Comparison of ENCODE assay signal across 8 cellular contexts in genomic region chr13:76885203-76886004, GRCh38. TPM values are rescaled to one million over a fixed set of nuclear protein-coding genes. Genes with fewer than 3 reads are reported as not detected.
DNase-seq lines count a peak whose midpoint lies in the region; ATAC-seq, FAIRE-seq and TF ChIP-seq lines count a peak whose summit lies in the region.

No MANE protein-coding gene starts in this region.

- H4K20me1 ChIP-seq in H1 (replicated peaks in 1 of 2; ENCODE audit: control insufficient read depth in 1 of 2, insufficient read depth in 2 of 2, low read length in 2 of 2): no peaks in the 10 kb centered on the region

- no peak overlapping the region for H3K27ac ChIP-seq in H1 (ENCODE audit: low read depth, low read length)

- H3K36me3 ChIP-seq in H1 (ENCODE audit: control insufficient read depth in 2 of 4, insufficient read depth in 4 of 4, low read length in 3 of 4): no peaks in the 10 kb centered on the region

- H3K56ac ChIP-seq in H1 (replicated peaks; ENCODE audit: insufficient read length, low read depth, low read length): peak overlapping the region; percentile 11

- no peak overlapping the region for H2BK15ac ChIP-seq in H1 (ENCODE audit: low read length)

- H3K23ac ChIP-seq in H1 (ENCODE audit: insufficient read length): no peak overlapping the region

- H3K9ac ChIP-seq in H1 (replicated peaks in 1 of 4; ENCODE audit: extremely low read depth in 1 of 4, low read depth in 3 of 4, low read length in 3 of 4): peak overlapping the region in 2 of 4 experiments; percentile 20 to 63; a peak in 4 of 7 replicates

- H3K4ac ChIP-seq in H1 (replicated peaks; ENCODE audit: insufficient read length, low read depth, low read length): no peak overlapping the region

- H3K14ac ChIP-seq in H1 (ENCODE audit: insufficient read length): no peak overlapping the region

- TF ChIP-seq EP300 in H1 (IDR thresholded peaks at IDR 0.05; ENCODE audit: borderline replicate concordance in 1 of 2, low read depth in 2 of 2, low read length in 2 of 2): no peak

- H2BK20ac ChIP-seq in H1 (ENCODE audit: low read length): 0 out of 2 replicates have a peak overlapping the region, but pooled peaks have one; percentile 7

- peaks cover 10 to 43% (median 38%) of the 10 kb centered on the region in 4 experiments for H3K27me3 ChIP-seq in H1 (replicated peaks in 1 of 4; ENCODE audit: control insufficient read depth in 3 of 4, extremely low read depth in 1 of 4, insufficient read depth in 3 of 4, low read length in 3 of 4)

- FAIRE-seq in H1 (lab: Jason Lieb, UNC): no peak

- peak overlapping the region; percentile 95 for H2AFZ ChIP-seq in H1 (ENCODE audit: low read length)

- H3K4me3 ChIP-seq in H1 (ENCODE audit: extremely low read depth in 1 of 4, insufficient read depth in 2 of 4, low read depth in 3 of 4, low read length in 4 of 4): peak overlapping the region; percentile 67 to 74 (median 70)

- H4K8ac ChIP-seq in H1 (ENCODE audit: extremely low read depth, insufficient read depth, low read length): peak overlapping the region; percentile 83

- H4K5ac ChIP-seq in H1 (ENCODE audit: insufficient read length, low read depth, low read length): no peak overlapping the region

- H2BK12ac ChIP-seq in H1 (ENCODE audit: low read depth, low read length): peak overlapping the region; percentile 40; the same call in 1 of the 2 replicates

- peak; percentile 15 to 30 for TF ChIP-seq RAD21 in H1 (IDR thresholded peaks at IDR 0.05 in 1 of 2, conservative IDR thresholded peaks at IDR 0.05 in 1 of 2; ENCODE audit: low read depth in 2 of 2, low read length in 2 of 2)

- ATAC-seq in GM18519 (IDR thresholded peaks at IDR 0.05; ENCODE audit: low FRiP score, unreplicated experiment) (peak; percentile 38), HG03045 (IDR thresholded peaks at IDR 0.05; ENCODE audit: unreplicated experiment) (peak; percentile 49)

- CTCF ChIA-PET in H1 (lab: Charles Lee; ENCODE audit: partially characterized antibody): interaction anchor here (0.6 to 3.8 kb wide), 31 partner anchors 8 to 1009 kb away, joined by 3 to 21 read pairs (median 4); no protein-coding TSS in a partner anchor

- DNase-seq in ACHN (peak; percentile 54), NCI-H526 (lab: John Stamatoyannopoulos, UW) (peak; percentile 45 to 89), H1 (ENCODE audit: low read depth in 1 of 2, low spot score in 2 of 2) (peak; percentile 13 to 75), midbrain (lab: John Stamatoyannopoulos, UW) (peak; percentile 53)
- DNase-seq in activated CD8-positive, alpha-beta memory T cell treated with anti-CD3 and anti-CD28 coated beads for 4 hours (ENCODE audit: low read depth in 2 of 2): peak; percentile 3 to 14
- peak; percentile 21 for DNase-seq in stimulated activated CD8-positive, alpha-beta memory T cell treated with anti-CD3 and anti-CD28 coated beads, Interleukin-4, amount 100 ng/mL, for 24 hours (ENCODE audit: low read depth)

- no peak overlapping the region for H2AK5ac ChIP-seq in H1 (ENCODE audit: low read depth, low read length)

- H4K91ac ChIP-seq in H1 (replicated peaks; ENCODE audit: insufficient read length, low read length): no peak overlapping the region

- 0 out of 3 replicates have a peak, but pooled peaks of 1 of the 2 experiments have one; percentile 12 for TF ChIP-seq POLR2A in H1 (IDR thresholded peaks at IDR 0.05; ENCODE audit: control extremely low read depth in 1 of 2, low read depth in 2 of 2, low read length in 2 of 2)

- no peak overlapping the region for H2BK5ac ChIP-seq in H1 (ENCODE audit: low read depth, low read length)

- H3K4me2 ChIP-seq in H1 (ENCODE audit: insufficient read depth in 1 of 2, low read depth in 2 of 2, low read length in 2 of 2): peak overlapping the region; percentile 59 to 96

- in situ Hi-C loops in ACHN (cut with HindIII; ENCODE audit: low pct_ligation_motif_present, low pct_unique_long_range_greater_than_20kb, low sequenced_read_pairs): no loop called here

- peak in 1 of 3 experiments; percentile 32; a peak in 1 of 4 replicates for TF ChIP-seq CTCF in H1 (IDR thresholded peaks at IDR 0.05; ENCODE audit: control extremely low read depth in 1 of 3, insufficient read depth in 1 of 3, low read depth in 1 of 3, low read length in 3 of 3)

- no peak overlapping the region for H2BK120ac ChIP-seq in H1 (replicated peaks; ENCODE audit: low read depth, low read length)

- no peaks in the 10 kb centered on the region for H3K79me1 ChIP-seq in H1 (ENCODE audit: low read depth, low read length)

- peaks cover 0 to 5% (median 4%) of the 10 kb centered on the region in 4 experiments for H3K4me1 ChIP-seq in H1 (replicated peaks in 1 of 4; ENCODE audit: control insufficient read depth in 3 of 4, insufficient read depth in 4 of 4, low read length in 3 of 4)

- H3K18ac ChIP-seq in H1 (ENCODE audit: extremely low read depth, low read length): peak overlapping the region; percentile 9; the same call in 1 of the 2 replicates

- no peaks in the 10 kb centered on the region for H3K79me2 ChIP-seq in H1 (ENCODE audit: control insufficient read depth in 1 of 2, insufficient read depth in 2 of 2, low read length in 2 of 2)

- POLR2A ChIA-PET in H1 (lab: Charles Lee; ENCODE audit: partially characterized antibody): interaction anchor here (0.8 to 1.6 kb wide), 4 partner anchors 10 to 195 kb away, joined by 3 to 4 read pairs (median 3); partner anchors contain the start of gene FBXL3

- peaks cover 19% of the 10 kb centered on the region; the same call in 1 of the 2 replicates for H3K23me2 ChIP-seq in H1 (ENCODE audit: low read depth, low read length)

- 3% methylated on average over 77 of the region's 94 CpGs; no CpG with 5 or more reads in 1 of the 2 experiments for WGBS in H1 (ENCODE audit: extremely low coverage in 1 of 2, insufficient coverage in 1 of 2, insufficient read length in 1 of 2, insufficient replicate concordance in 2 of 2, low coverage in 1 of 2, low lambda C conversion rate in 2 of 2, missing lambda C conversion rate in 1 of 2), 2 experiments

- H3K9me3 ChIP-seq in H1 (ENCODE audit: insufficient read depth in 2 of 2, low read depth in 1 of 2, low read length in 1 of 2): no peaks in the 10 kb centered on the region

TF ChIP-seq in H1, 55 proteins besides CTCF, POLR2A, EP300 and RAD21:
- peak; percentile 76 for TF ChIP-seq RBBP5 (IDR thresholded peaks at IDR 0.05; ENCODE audit: borderline replicate concordance, low read depth, low read length)
- TF ChIP-seq MAX (IDR thresholded peaks at IDR 0.05): peak; percentile 94
- no peak for TF ChIP-seq KDM1A (IDR thresholded peaks at IDR 0.05; ENCODE audit: borderline replicate concordance, low read length)
- TF ChIP-seq RXRA (IDR thresholded peaks at IDR 0.05; ENCODE audit: insufficient read depth, low read depth, low read length): no peak
- TF ChIP-seq KDM4A (IDR thresholded peaks at IDR 0.05; ENCODE audit: low read depth, low read length, severe bottlenecking): peak; percentile 98
- TF ChIP-seq TAF1 (IDR thresholded peaks at IDR 0.05; ENCODE audit: low read depth, low read length): peak; percentile 31; the same call in 1 of the 2 replicates
- TF ChIP-seq SUZ12 (IDR thresholded peaks at IDR 0.05; ENCODE audit: low read length): peak; percentile 79
- no peak for TF ChIP-seq SAP30 (IDR thresholded peaks at IDR 0.05; ENCODE audit: insufficient read depth, insufficient replicate concordance, low read length)
- peak; percentile 41 for TF ChIP-seq PHF8 (conservative IDR thresholded peaks at IDR 0.05; ENCODE audit: low read depth, low read length)
- TF ChIP-seq GABPA (IDR thresholded peaks at IDR 0.05; ENCODE audit: borderline replicate concordance, insufficient read depth, low read length): no peak
- TF ChIP-seq BACH1 (IDR thresholded peaks at IDR 0.05; ENCODE audit: low read length): no peak
- TF ChIP-seq EZH2 (IDR thresholded peaks at IDR 0.05; ENCODE audit: low read depth, low read length, severe bottlenecking): peak; percentile 64
- no peak for TF ChIP-seq JUN (IDR thresholded peaks at IDR 0.05; ENCODE audit: low read depth, low read length)
- 0 out of 2 replicates have a peak, but pooled peaks have one; percentile 27 for TF ChIP-seq CREB1 (IDR thresholded peaks at IDR 0.05)
- TF ChIP-seq E2F6 (IDR thresholded peaks at IDR 0.05): peak; percentile 94
- peak; percentile 20 for TF ChIP-seq ASH2L (IDR thresholded peaks at IDR 0.05; ENCODE audit: low read length)
- TF ChIP-seq EGR1 (IDR thresholded peaks at IDR 0.05; ENCODE audit: borderline replicate concordance, low read depth, low read length): peak; percentile 9; the same call in 1 of the 2 replicates
- no peak for TF ChIP-seq TBP (IDR thresholded peaks at IDR 0.05; ENCODE audit: low read depth, low read length)
- TF ChIP-seq HDAC2 (IDR thresholded peaks at IDR 0.05; ENCODE audit: borderline replicate concordance in 1 of 2, low read depth in 2 of 2, low read length in 2 of 2): no peak
- TF ChIP-seq FOSL1 (IDR thresholded peaks at IDR 0.05; ENCODE audit: insufficient read depth, low read depth, low read length): no peak
TF ChIP-seq in H1: peak in this region for 11.

RNA-seq across cellular contexts. Expression of gene KCTD12, which starts 0.8 kb away (rescaled TPM):
- 9.1 and 9.6 TPM in 2 replicates for total RNA-seq in H1 (2021; fragmentation: NEBNext Ultra II Directional; extraction: Animal tissue kit (Norgen Biotek cat#: 25700))
- 2.5 and 2.7 TPM in 2 replicates for polyA plus RNA-seq in H1 (2011; rRNA removed)
- 2.1 TPM for polyA plus RNA-seq in H1 (2011; cell fraction: cytosol; rRNA removed)
- 3.3 TPM for polyA plus RNA-seq in H1 (2011; cell fraction: nucleus; rRNA removed)
- polyA plus RNA-seq in H1 (2012, experiment 1 of 2): 2.6 to 4.9 TPM (median 3.5 TPM) in 4 replicates
- polyA plus RNA-seq in H1 (2012, experiment 2 of 2): 0.73 TPM
- 5.1 TPM for polyA plus RNA-seq in H1 (2013, experiment 1 of 2)
- polyA plus RNA-seq in H1 (2013, experiment 2 of 2): 4.5 TPM
- polyA minus RNA-seq in H1 (2011; rRNA and poly(A)+ RNA removed): 3.5 and 4.1 TPM in 2 replicates
- 4.3 TPM for polyA minus RNA-seq in H1 (2011; cell fraction: cytosol; rRNA and poly(A)+ RNA removed)
- polyA minus RNA-seq in H1 (2011; cell fraction: nucleus; rRNA and poly(A)+ RNA removed): 5.7 TPM

Comparison
In these comparisons a context has a peak if more than half of its experiments do, and no peak if none do; other contexts are left out.
1. DNase-seq: peak in every context shown above with its lines; median percentile 67 in NCI-H526; 54 in ACHN; 53 in midbrain; 44 in H1; 21 in stimulated activated CD8-positive, alpha-beta memory T cell treated with anti-CD3 and anti-CD28 coated beads, Interleukin-4, amount 100 ng/mL, for 24 hours; 8 in activated CD8-positive, alpha-beta memory T cell treated with anti-CD3 and anti-CD28 coated beads for 4 hours.